ENCODE assay signal across 8 cellular contexts in the genomic region with DNA sequence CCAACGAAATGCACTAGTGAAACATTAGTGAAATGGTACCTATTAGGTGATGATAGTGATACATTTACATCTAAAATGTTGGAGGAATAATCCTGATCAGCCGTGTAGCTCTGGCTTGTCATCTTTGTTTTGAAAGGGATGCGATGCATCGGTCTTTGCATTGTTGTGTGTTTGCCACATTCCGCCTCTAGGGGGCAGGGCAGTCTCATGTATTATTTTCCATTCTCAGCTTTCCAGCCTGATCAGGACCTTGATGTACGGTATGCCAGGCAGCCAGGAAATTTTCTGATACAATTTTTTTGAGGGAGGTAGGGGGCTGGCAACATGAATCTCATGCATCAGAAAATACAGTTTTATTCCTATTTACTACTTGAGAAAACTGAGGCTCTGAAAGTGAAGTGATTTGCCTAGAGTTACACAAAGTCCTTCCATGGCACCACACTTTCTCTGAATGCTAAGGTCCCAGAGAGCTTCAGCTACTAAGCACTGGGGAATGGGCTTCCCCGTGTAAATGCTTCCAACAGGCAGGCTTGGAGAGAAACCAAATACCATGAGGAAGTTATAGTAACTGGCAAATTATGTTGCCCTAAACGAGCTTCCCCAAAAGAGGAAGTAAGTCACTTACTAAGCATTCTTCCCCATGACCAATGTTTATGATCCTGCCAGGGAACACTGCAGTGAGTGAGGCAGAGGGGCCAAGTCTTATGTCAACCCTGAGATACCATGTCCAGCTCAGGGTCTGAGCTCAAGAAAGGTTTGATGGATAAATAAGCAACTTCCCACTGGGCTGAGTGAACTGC. TPM values are rescaled to one million over a fixed set of nuclear protein-coding genes. Genes with fewer than 3 reads are reported as not detected.
DNase-seq lines count a peak whose midpoint lies in the region; ATAC-seq lines count a peak whose summit lies in the region.

No MANE protein-coding gene starts in this region.

- peak; percentile 73 for DNase-seq in SIG-M5 treated with dmso at 0.1 percent for 504 hours (lab: John Stamatoyannopoulos, UW; ENCODE audit: unreplicated experiment)
- DNase-seq in SIG-M5 (lab: John Stamatoyannopoulos, UW), result no peak
- peak; percentile 82 for DNase-seq in M059J (ENCODE audit: low read depth)
- peak; percentile 28 for DNase-seq in T-helper 2 cell treated with Interferon-gamma antibody and Interleukin-4, amounts not matched to agents 5 μg/mL and 100 μg/mL, for 36 hours (ENCODE audit: low spot score)
- peak; percentile 80 for DNase-seq in astrocyte of the hippocampus (ENCODE audit: low read depth, low spot score)
- DNase-seq in hepatic stellate cell (ENCODE audit: low spot score), result peak; percentile 78
- DNase-seq in smooth muscle cell of the brain vasculature (ENCODE audit: low read depth, low spot score), result peak; percentile 49

- no peak for ATAC-seq in GM21367 (IDR thresholded peaks at IDR 0.05; ENCODE audit: unreplicated experiment)

- no peaks in the 10 kb centered on the region for H3K9me3 Mint-ChIP-seq in T-helper 2 cell treated with Interferon-gamma antibody and Interleukin-4, amounts not matched to agents 5 μg/mL and 100 μg/mL, for 36 hours

- H3K27ac Mint-ChIP-seq in T-helper 2 cell treated with Interferon-gamma antibody and Interleukin-4, amounts not matched to agents 5 μg/mL and 100 μg/mL, for 36 hours, result no peak overlapping the region

- H3K4me3 Mint-ChIP-seq in T-helper 2 cell treated with Interferon-gamma antibody and Interleukin-4, amounts not matched to agents 5 μg/mL and 100 μg/mL, for 36 hours, result no peak overlapping the region

- H3K4me1 Mint-ChIP-seq in T-helper 2 cell treated with Interferon-gamma antibody and Interleukin-4, amounts not matched to agents 5 μg/mL and 100 μg/mL, for 36 hours (ENCODE audit: low read depth), result no peaks in the 10 kb centered on the region

- H3K36me3 Mint-ChIP-seq in T-helper 2 cell treated with Interferon-gamma antibody and Interleukin-4, amounts not matched to agents 5 μg/mL and 100 μg/mL, for 36 hours (ENCODE audit: low read depth), result no peaks in the 10 kb centered on the region

- peaks cover 7% of the 10 kb centered on the region for H3K27me3 Mint-ChIP-seq in T-helper 2 cell treated with Interferon-gamma antibody and Interleukin-4, amounts not matched to agents 5 μg/mL and 100 μg/mL, for 36 hours (ENCODE audit: low read depth)

RNA-seq across cellular contexts. Expression of gene IQSEC2, which starts 31.8 kb away (rescaled TPM):
- 18.8 and 20.4 TPM in 2 replicates for total RNA-seq in M059J (2014; rRNA removed; shearing (Covaris generic))
